8 cellular contexts compared by ENCODE assay signal in genomic region chrX:106611682-106612402, GRCh38. TPM values are rescaled to one million over a fixed set of nuclear protein-coding genes. Genes with fewer than 3 reads are reported as not detected.
DNase-seq lines count a peak whose midpoint lies in the region; ATAC-seq and TF ChIP-seq lines count a peak whose summit lies in the region.

A gene with protein sequence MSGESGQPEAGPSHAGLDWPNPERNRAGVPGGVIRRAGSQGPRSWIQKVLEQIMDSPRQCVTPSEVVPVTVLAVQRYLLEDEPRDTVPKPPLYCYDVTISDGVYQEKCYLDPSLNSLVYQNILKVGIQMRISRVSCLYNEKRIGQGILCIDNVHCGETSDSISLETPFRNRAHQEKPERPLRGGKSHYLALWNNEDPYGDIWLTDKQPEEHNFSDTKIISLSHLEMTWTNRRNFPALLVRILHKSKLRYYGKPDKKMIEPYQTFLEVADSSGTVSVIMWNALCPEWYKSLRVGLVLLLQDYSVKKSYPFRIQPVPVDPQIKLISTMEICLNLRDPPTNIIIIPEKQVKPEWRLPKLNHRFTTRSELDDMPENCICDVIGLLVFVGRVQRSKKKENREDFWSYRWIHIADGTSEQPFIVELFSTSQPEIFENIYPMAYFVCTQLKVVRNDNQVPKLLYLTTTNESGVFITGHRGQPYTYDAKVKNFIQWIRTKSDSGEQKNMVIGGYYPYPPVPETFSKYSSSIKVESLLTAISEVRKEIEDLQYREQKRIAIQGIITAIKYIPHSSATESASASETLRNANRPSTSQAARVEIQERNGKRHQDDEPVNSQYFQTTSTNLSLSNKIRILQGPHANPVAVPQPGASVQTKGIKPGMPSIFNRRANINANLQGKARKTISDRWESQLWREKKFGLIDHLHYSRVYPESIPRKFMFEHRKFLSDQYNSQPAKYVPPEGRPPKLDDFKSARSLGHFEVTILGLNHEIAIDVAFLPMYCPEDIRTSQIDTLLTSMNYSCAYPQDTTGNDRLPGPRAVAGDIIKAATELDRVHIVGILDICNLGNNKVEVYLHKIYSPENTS (plus strand): TSS chrX:106611978. CDS start chrX:106612081, 103 bp downstream.

- H4K20me1 ChIP-seq in PC-9 (ENCODE audit: insufficient read depth) = no peaks in the 10 kb centered on the region

- peak within 1 kb of the TSS; percentile 93 for H2AFZ ChIP-seq in PC-9

- H3K4me1 ChIP-seq in PC-9 (replicated peaks; ENCODE audit: insufficient read depth) = peaks cover 3% of the 10 kb centered on the region; the same call in 1 of the 2 replicates

- TF ChIP-seq CTCF in PC-9 (conservative IDR thresholded peaks at IDR 0.05) (no peak), fibroblast of pulmonary artery (IDR thresholded peaks at IDR 0.05; ENCODE audit: low read length, missing control alignments) (no peak)

- no peaks in the 10 kb centered on the region for H3K36me3 ChIP-seq in PC-9 (ENCODE audit: low read depth)

- no peaks in the 10 kb centered on the region for H3K9me2 ChIP-seq in PC-9 (ENCODE audit: insufficient read depth)

- ATAC-seq in GM19351 (IDR thresholded peaks at IDR 0.05; ENCODE audit: unreplicated experiment) (peak; percentile 96), HG03457 (IDR thresholded peaks at IDR 0.05; ENCODE audit: unreplicated experiment) (peak; percentile 99)
- ATAC-seq in natural killer cell treated with Interleukin-12 subunit alpha and Interleukin-12 subunit beta and Interleukin-15 and Interleukin-18, amount 100 ng/mL, for 72 hours = peak; percentile 97 to 99

- H3K27me3 ChIP-seq in PC-9 (ENCODE audit: insufficient read depth, low read depth) = no peaks in the 10 kb centered on the region

- peak within 1 kb of the TSS; percentile 85 for H3K4me2 ChIP-seq in PC-9

- peak in 12 of 14 donors; percentile 28 to 83 (median 61) for DNase-seq in C1 segment of cervical spinal cord (lab: John Stamatoyannopoulos, UW)
- DNase-seq in PC-9 = peak; percentile 46 to 65
- peak; percentile 57 to 75 for DNase-seq in activated T-helper 1 cell treated with anti-CD3 and anti-CD28 coated beads, Interleukin-2, amount 50 U/mL, for 16 hours (ENCODE audit: low read depth in 1 of 2, low spot score in 1 of 2)
- peak; percentile 76 for DNase-seq in fibroblast of pulmonary artery (ENCODE audit: low read depth)
- DNase-seq in natural killer cell treated with Interleukin-12 subunit alpha and Interleukin-12 subunit beta and Interleukin-15 and Interleukin-18, amount 100 ng/mL, for 72 hours (ENCODE audit: low spot score) = peak; percentile 79
- peak; percentile 76 to 87 (median 82) for DNase-seq in stimulated activated naive CD4-positive, alpha-beta T cell (lab: John Stamatoyannopoulos, UW)

- H3K4me3 Mint-ChIP-seq in natural killer cell treated with Interleukin-12 subunit alpha and Interleukin-12 subunit beta and Interleukin-15 and Interleukin-18, amount 100 ng/mL, for 72 hours = peak within 1 kb of the TSS; percentile 99

- CTCF ChIA-PET in PC-9 (lab: Charles Lee) = no interaction called here

- no TSS peak for BruUV-seq in PC-9 (replicated peaks; lab: Mats Ljungman, UMichigan)

- H3K79me2 ChIP-seq in PC-9 (ENCODE audit: low read depth) = no peaks in the 10 kb centered on the region

- peaks cover 17 to 23% of the 10 kb centered on the region in 2 donors for H3K4me1 Mint-ChIP-seq in natural killer cell treated with Interleukin-12 subunit alpha and Interleukin-12 subunit beta and Interleukin-15 and Interleukin-18, amount 100 ng/mL, for 72 hours (ENCODE audit: low read depth in 2 of 2)

- H3K9me3 Mint-ChIP-seq in natural killer cell treated with Interleukin-12 subunit alpha and Interleukin-12 subunit beta and Interleukin-15 and Interleukin-18, amount 100 ng/mL, for 72 hours = no peaks in the 10 kb centered on the region

- peak within 1 kb of the TSS; percentile 79 to 81 for H3K27ac Mint-ChIP-seq in natural killer cell treated with Interleukin-12 subunit alpha and Interleukin-12 subunit beta and Interleukin-15 and Interleukin-18, amount 100 ng/mL, for 72 hours

- H3K27me3 Mint-ChIP-seq in natural killer cell treated with Interleukin-12 subunit alpha and Interleukin-12 subunit beta and Interleukin-15 and Interleukin-18, amount 100 ng/mL, for 72 hours = peaks cover 0 to 24% of the 10 kb centered on the region in 2 donors

- no peaks in the 10 kb centered on the region for H3K9me3 ChIP-seq in PC-9 (ENCODE audit: insufficient read depth, low read depth)

- H3K27ac ChIP-seq in PC-9 = no peak within 1 kb of the TSS

- intact Hi-C loops in PC-9 (cut with micrococcal nuclease; ENCODE audit: unreplicated experiment) = no loop called here

- H3K36me3 Mint-ChIP-seq in natural killer cell treated with Interleukin-12 subunit alpha and Interleukin-12 subunit beta and Interleukin-15 and Interleukin-18, amount 100 ng/mL, for 72 hours = peaks cover 4% of the 10 kb centered on the region

- no peaks in the 10 kb centered on the region; the same call in 1 of the 2 replicates for H3F3A ChIP-seq in PC-9 (ENCODE audit: insufficient read depth, low read depth)

- POLR2A ChIA-PET in PC-9 (lab: Charles Lee; ENCODE audit: unreplicated experiment) = no interaction called here

- peak within 1 kb of the TSS; percentile 69 for H3K4me3 ChIP-seq in PC-9
- peak within 1 kb of the TSS; percentile 67 for H3K4me3 ChIP-seq in fibroblast of pulmonary artery (replicated peaks; ENCODE audit: low read depth, low read length)

RNA-seq across cellular contexts. Expression of the gene that starts here (rescaled TPM):
- total RNA-seq in PC-9 (2021) = 0.20 and 0.53 TPM in 2 replicates
- total RNA-seq in natural killer cell treated with Interleukin-12 subunit alpha and Interleukin-12 subunit beta and Interleukin-15 and Interleukin-18, amount 100 ng/mL, for 72 hours = 1 to 10 TPM; 5.2 to 7.6 TPM

Comparison
In these comparisons a context has a peak if more than half of its experiments do, and no peak if none do; other contexts are left out.
1. Peak in DNase-seq, H3K4me3 ChIP-seq and H3K4me2 ChIP-seq in PC-9; RNA of the gene not detected or under 1 TPM.